ENCODE assay signal across 21 cellular contexts in the genomic region with DNA sequence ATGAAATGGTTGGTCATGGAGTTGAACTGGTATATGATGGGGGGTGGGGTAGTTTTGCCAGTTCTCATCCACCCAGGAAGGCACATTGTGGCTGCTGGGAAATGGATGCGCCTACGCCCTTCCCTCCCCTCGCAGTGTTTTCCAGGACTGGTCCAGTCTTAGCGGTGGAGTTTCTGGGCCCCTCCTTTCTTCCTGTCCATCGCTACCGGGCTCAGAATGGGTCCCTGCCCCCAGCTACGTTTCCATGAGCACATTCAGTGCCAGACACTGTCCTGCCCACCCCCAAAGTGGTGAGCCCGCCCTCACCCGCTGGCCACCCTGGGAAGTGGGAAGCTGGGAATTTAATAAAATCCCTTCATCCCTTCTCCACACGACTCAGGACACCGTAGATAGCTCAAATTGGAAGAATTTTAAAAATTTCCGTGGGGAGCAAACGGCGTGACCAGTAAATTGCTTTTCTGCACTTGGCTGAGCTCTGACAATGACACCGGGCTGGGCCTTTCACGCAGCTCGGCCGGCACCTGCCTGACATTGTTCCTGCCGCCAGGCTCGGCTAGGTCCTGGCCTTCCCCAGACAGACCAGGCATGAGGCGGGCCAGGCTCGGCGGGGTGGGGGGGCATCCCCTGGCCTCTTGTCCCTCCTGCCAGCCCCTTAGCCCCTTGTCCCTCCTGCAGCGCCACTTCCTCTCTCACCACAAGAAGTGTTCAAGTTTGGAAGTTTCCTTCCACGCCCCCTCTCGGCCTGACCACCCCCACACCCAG. TPM values are rescaled to one million over a fixed set of nuclear protein-coding genes. Genes with fewer than 3 reads are reported as not detected.
DNase-seq lines count a peak whose midpoint lies in the region; ATAC-seq, FAIRE-seq and TF ChIP-seq lines count a peak whose summit lies in the region.
"Had no signal": no experiment of that assay in that cellular context is flagged by ENCODE, and none has a peak within 500 bp of the region (broad histone marks: within the 10 kb centered on the region; RNA-seq: fewer than 3 reads in every experiment).

No MANE protein-coding gene starts in this region.

- H3K4me2 ChIP-seq in GM23338: 0 out of 2 replicates have a peak overlapping the region, but pooled peaks have one; percentile 26

- no peaks in the 10 kb centered on the region; the same call in 1 of the 2 replicates for H4K20me1 ChIP-seq in GM23338 (replicated peaks; ENCODE audit: insufficient read depth)

- H3F3A ChIP-seq in GM23338 (replicated peaks; ENCODE audit: low read depth): peaks cover 4% of the 10 kb centered on the region; the same call in 1 of the 2 replicates

- H3K4me3 Mint-ChIP-seq in GM23338 (no peak overlapping the region), neural crest cell (peak overlapping the region; percentile 23)
- H3K4me3 Mint-ChIP-seq: central memory CD8-positive, alpha-beta T cell; stimulated activated naive CD8-positive, alpha-beta T cell treated with anti-CD3 and anti-CD28 coated beads, Interleukin-15, Interleukin-2, amounts not matched to agents 100 ng/mL and 50 ng/mL, for 24 hours had no signal

- in situ Hi-C loops in ACHN (cut with HindIII; ENCODE audit: low pct_ligation_motif_present, low pct_unique_long_range_greater_than_20kb, low sequenced_read_pairs): no loop called here

- H3K36me3 Mint-ChIP-seq in GM23338 (ENCODE audit: low read depth) (no peaks in the 10 kb centered on the region), neural crest cell (ENCODE audit: low read depth) (no peaks in the 10 kb centered on the region)

- H3K27ac Mint-ChIP-seq in GM23338 (no peak overlapping the region), neural crest cell (ENCODE audit: unreplicated experiment) (no peak overlapping the region)
- H3K27ac Mint-ChIP-seq: stimulated activated naive CD8-positive, alpha-beta T cell treated with anti-CD3 and anti-CD28 coated beads, Interleukin-15, Interleukin-2, amounts not matched to agents 100 ng/mL and 50 ng/mL, for 24 hours; T-helper 17 cell had no signal

- H3K27me3 Mint-ChIP-seq in GM23338 (ENCODE audit: insufficient read depth, low read depth, poor library complexity): peaks cover 41% of the 10 kb centered on the region
- H3K27me3 Mint-ChIP-seq in neural crest cell (ENCODE audit: low read depth): peaks cover 48% of the 10 kb centered on the region

- H3K4me1 Mint-ChIP-seq in GM23338: peaks cover 29% of the 10 kb centered on the region
- H3K4me1 Mint-ChIP-seq in neural crest cell: peaks cover 24% of the 10 kb centered on the region

- FAIRE-seq in HTR-8/SVneo (lab: Jason Lieb, UNC): no peak
- FAIRE-seq: keratinocyte had no signal

- no peak overlapping the region for H2AFZ ChIP-seq in GM23338

- ATAC-seq in GM23338 (no peak), HG02840 (IDR thresholded peaks at IDR 0.05; ENCODE audit: low FRiP score, unreplicated experiment) (no peak)
- ATAC-seq: HCT116, right lobe of liver, T-helper 17 cell had no signal

- no peaks in the 10 kb centered on the region for H3K79me2 ChIP-seq in GM23338 (replicated peaks; ENCODE audit: insufficient read depth)

- H3K4me3 ChIP-seq in GM23338: no peak overlapping the region
- H3K4me3 ChIP-seq: right lobe of liver had no signal

- no peaks in the 10 kb centered on the region for H3K9me3 Mint-ChIP-seq in GM23338
- no peaks in the 10 kb centered on the region for H3K9me3 Mint-ChIP-seq in neural crest cell
- H3K9me3 Mint-ChIP-seq: central memory CD8-positive, alpha-beta T cell; stimulated activated naive CD8-positive, alpha-beta T cell treated with anti-CD3 and anti-CD28 coated beads, Interleukin-15, Interleukin-2, amounts not matched to agents 100 ng/mL and 50 ng/mL, for 24 hours had no signal

- H3K9me2 ChIP-seq in GM23338 (ENCODE audit: insufficient read depth): no peaks in the 10 kb centered on the region

- H3K4me1 ChIP-seq in GM23338 (ENCODE audit: insufficient read depth): peaks cover 26% of the 10 kb centered on the region

- TF ChIP-seq CTCF in GM23338 (conservative IDR thresholded peaks at IDR 0.05; ENCODE audit: low read depth in 2 of 2) (no peak), neural crest cell (conservative IDR thresholded peaks at IDR 0.05) (no peak)

- peaks cover 45% of the 10 kb centered on the region for H3K27me3 ChIP-seq in GM23338 (ENCODE audit: insufficient read depth)

- H3K27ac ChIP-seq in GM23338 (ENCODE audit: low read depth): no peak overlapping the region
- H3K27ac ChIP-seq: right lobe of liver had no signal

- H3K36me3 ChIP-seq in GM23338 (ENCODE audit: insufficient read depth): no peaks in the 10 kb centered on the region; the same call in 1 of the 2 replicates
- H3K36me3 ChIP-seq: right lobe of liver had no signal

- DNase-seq in ACHN: peak; percentile 42
- peak; percentile 35 for DNase-seq in GM23338 (ENCODE audit: low spot score)
- DNase-seq in glomerular visceral epithelial cell (ENCODE audit: extremely low spot score): peak; percentile 60
- DNase-seq in neural crest cell (ENCODE audit: low read depth, low spot score): no peak
- DNase-seq in effector CD4-positive, alpha-beta T cell: no peak
- no peak for DNase-seq in HTR-8/SVneo (ENCODE audit: insufficient read length, low spot score)
- DNase-seq: activated CD4-positive, CD25-positive, alpha-beta regulatory T cell; activated CD8-positive, alpha-beta memory T cell treated with anti-CD3 and anti-CD28 coated beads for 24 hours; activated gamma-delta T cell; Karpas-422; midbrain; NCI-H1048; NCI-H2029 treated with DMSO at 0.1 percent for 48 hours; NCI-H524; right lobe of liver; T-helper 17 cell had no signal

TF ChIP-seq in GM23338, 12 proteins besides CTCF, POLR2A, EP300 and RAD21 (continues in another document):
- TF ChIP-seq, protein P1, sequence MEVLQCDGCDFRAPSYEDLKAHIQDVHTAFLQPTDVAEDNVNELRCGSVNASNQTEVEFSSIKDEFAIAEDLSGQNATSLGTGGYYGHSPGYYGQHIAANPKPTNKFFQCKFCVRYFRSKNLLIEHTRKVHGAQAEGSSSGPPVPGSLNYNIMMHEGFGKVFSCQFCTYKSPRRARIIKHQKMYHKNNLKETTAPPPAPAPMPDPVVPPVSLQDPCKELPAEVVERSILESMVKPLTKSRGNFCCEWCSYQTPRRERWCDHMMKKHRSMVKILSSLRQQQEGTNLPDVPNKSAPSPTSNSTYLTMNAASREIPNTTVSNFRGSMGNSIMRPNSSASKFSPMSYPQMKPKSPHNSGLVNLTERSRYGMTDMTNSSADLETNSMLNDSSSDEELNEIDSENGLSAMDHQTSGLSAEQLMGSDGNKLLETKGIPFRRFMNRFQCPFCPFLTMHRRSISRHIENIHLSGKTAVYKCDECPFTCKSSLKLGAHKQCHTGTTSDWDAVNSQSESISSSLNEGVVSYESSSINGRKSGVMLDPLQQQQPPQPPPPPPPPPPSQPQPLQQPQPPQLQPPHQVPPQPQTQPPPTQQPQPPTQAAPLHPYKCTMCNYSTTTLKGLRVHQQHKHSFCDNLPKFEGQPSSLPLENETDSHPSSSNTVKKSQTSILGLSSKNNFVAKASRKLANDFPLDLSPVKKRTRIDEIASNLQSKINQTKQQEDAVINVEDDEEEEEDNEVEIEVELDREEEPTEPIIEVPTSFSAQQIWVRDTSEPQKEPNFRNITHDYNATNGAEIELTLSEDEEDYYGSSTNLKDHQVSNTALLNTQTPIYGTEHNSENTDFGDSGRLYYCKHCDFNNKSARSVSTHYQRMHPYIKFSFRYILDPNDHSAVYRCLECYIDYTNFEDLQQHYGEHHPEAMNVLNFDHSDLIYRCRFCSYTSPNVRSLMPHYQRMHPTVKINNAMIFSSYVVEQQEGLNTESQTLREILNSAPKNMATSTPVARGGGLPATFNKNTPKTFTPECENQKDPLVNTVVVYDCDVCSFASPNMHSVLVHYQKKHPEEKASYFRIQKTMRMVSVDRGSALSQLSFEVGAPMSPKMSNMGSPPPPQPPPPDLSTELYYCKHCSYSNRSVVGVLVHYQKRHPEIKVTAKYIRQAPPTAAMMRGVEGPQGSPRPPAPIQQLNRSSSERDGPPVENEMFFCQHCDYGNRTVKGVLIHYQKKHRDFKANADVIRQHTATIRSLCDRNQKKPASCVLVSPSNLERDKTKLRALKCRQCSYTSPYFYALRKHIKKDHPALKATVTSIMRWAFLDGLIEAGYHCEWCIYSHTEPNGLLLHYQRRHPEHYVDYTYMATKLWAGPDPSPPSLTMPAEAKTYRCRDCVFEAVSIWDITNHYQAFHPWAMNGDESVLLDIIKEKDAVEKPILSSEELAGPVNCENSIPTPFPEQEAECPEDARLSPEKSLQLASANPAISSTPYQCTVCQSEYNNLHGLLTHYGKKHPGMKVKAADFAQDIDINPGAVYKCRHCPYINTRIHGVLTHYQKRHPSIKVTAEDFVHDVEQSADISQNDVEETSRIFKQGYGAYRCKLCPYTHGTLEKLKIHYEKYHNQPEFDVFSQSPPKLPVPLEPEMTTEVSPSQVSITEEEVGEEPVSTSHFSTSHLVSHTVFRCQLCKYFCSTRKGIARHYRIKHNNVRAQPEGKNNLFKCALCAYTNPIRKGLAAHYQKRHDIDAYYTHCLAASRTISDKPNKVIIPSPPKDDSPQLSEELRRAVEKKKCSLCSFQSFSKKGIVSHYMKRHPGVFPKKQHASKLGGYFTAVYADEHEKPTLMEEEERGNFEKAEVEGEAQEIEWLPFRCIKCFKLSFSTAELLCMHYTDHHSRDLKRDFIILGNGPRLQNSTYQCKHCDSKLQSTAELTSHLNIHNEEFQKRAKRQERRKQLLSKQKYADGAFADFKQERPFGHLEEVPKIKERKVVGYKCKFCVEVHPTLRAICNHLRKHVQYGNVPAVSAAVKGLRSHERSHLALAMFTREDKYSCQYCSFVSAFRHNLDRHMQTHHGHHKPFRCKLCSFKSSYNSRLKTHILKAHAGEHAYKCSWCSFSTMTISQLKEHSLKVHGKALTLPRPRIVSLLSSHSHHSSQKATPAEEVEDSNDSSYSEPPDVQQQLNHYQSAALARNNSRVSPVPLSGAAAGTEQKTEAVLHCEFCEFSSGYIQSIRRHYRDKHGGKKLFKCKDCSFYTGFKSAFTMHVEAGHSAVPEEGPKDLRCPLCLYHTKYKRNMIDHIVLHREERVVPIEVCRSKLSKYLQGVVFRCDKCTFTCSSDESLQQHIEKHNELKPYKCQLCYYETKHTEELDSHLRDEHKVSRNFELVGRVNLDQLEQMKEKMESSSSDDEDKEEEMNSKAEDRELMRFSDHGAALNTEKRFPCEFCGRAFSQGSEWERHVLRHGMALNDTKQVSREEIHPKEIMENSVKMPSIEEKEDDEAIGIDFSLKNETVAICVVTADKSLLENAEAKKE (CRISPR knock-in tag; IDR thresholded peaks at IDR 0.05): no peak
- no peak for TF ChIP-seq EZH2phosphoT487 (IDR thresholded peaks at IDR 0.05; ENCODE audit: unreplicated experiment)
- TF ChIP-seq POLR2AphosphoS5 (IDR thresholded peaks at IDR 0.05; ENCODE audit: low read depth): no peak
- TF ChIP-seq STAT1 (IDR thresholded peaks at IDR 0.05; ENCODE audit: unreplicated experiment): no peak

RNA-seq across cellular contexts. Expression of a gene that starts 3.6 kb away (rescaled TPM):
- total RNA-seq in GM23338 (2014; rRNA removed; shearing (Covaris generic)): 0.56 TPM in 1 of 2 replicates, not detected in the other
- polyA plus RNA-seq in GM23338 (2016; fragmentation: Nextera tagmentation; extraction: Ambion mirVana): 0.75 and 0.86 TPM in 2 replicates
- 2.4 TPM in 2 replicates for total RNA-seq in neural crest cell

RNA-seq across cellular contexts. Expression of a gene that starts 35.4 kb away (rescaled TPM):
- 2,727 and 5,242 TPM in 2 replicates for total RNA-seq in GM23338 (2014; rRNA removed; shearing (Covaris generic))
- polyA plus RNA-seq in GM23338 (2016; fragmentation: Nextera tagmentation; extraction: Ambion mirVana): 3,739 and 3,980 TPM in 2 replicates
- total RNA-seq in neural crest cell: 2,514 and 2,574 TPM in 2 replicates

Comparison
In these comparisons a context has a peak if more than half of its experiments do, and no peak if none do; other contexts are left out.
1. DNase-seq: peak in ACHN (single experiment), GM23338 (single experiment) and glomerular visceral epithelial cell (single experiment); none in neural crest cell (single experiment), effector CD4-positive, alpha-beta T cell (single experiment) and HTR-8/SVneo (single experiment).